3 cellular contexts compared by ENCODE assay signal in the genomic region with DNA sequence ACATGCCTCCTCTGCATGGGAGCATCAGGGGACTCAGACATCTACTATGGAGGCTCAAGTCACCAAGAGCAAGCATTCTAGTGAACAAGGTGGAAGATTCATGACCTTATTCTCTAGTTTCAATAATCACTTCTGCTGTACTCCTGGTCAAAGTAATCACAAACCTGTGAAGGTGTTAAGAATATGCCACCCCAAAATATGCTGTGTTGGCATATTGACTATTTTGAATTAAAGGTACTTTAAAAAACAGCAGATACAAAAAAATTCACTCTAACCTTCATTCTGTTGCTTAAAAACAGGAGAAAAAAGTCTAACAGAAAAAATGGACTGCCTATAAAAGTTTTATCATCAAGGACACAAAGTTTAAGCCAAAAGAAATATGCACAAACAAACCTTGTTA.
TF ChIP-seq lines count a peak whose summit lies in the region.

No MANE protein-coding gene starts in this region.

TF ChIP-seq in HepG2, 621 proteins besides CTCF, POLR2A, EP300 and RAD21:
- no peak for TF ChIP-seq ZNF749 (CRISPR knock-in tag; IDR thresholded peaks at IDR 0.05; ENCODE audit: borderline replicate concordance)
- TF ChIP-seq MAFF (IDR thresholded peaks at IDR 0.05; ENCODE audit: low read depth, low read length), result peak; percentile 79
- peak; percentile 58 to 87 for TF ChIP-seq MAFK (conservative IDR thresholded peaks at IDR 0.05 in 1 of 2, IDR thresholded peaks at IDR 0.05 in 1 of 2; ENCODE audit: low read length in 2 of 2)

TF ChIP-seq in IMR-90, 13 proteins besides CTCF, POLR2A, EP300 and RAD21:
- TF ChIP-seq NFE2L2 (IDR thresholded peaks at IDR 0.05; ENCODE audit: low read depth, low read length) (no peak), CEBPB (IDR thresholded peaks at IDR 0.05; ENCODE audit: low read depth, low read length) (no peak), RCOR1 (IDR thresholded peaks at IDR 0.05; ENCODE audit: insufficient replicate concordance, low read length) (no peak), BHLHE40 (IDR thresholded peaks at IDR 0.05; ENCODE audit: low read depth, low read length) (no peak), MAFK (IDR thresholded peaks at IDR 0.05; ENCODE audit: low read depth, low read length) (peak; percentile 84)
- TF ChIP-seq, protein P1, sequence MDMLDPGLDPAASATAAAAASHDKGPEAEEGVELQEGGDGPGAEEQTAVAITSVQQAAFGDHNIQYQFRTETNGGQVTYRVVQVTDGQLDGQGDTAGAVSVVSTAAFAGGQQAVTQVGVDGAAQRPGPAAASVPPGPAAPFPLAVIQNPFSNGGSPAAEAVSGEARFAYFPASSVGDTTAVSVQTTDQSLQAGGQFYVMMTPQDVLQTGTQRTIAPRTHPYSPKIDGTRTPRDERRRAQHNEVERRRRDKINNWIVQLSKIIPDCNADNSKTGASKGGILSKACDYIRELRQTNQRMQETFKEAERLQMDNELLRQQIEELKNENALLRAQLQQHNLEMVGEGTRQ (IDR thresholded peaks at IDR 0.05; ENCODE audit: low read depth, low read length), result no peak

TF ChIP-seq in H1, 55 proteins besides CTCF, POLR2A, EP300 and RAD21:
- TF ChIP-seq MAFK (IDR thresholded peaks at IDR 0.05; ENCODE audit: low read depth, low read length), result peak; percentile 50; the same call in 1 of the 2 replicates
- no peak for TF ChIP-seq CBX8 (IDR thresholded peaks at IDR 0.05; ENCODE audit: borderline replicate concordance, low read depth, low read length)
- no peak for TF ChIP-seq NANOG (IDR thresholded peaks at IDR 0.05; ENCODE audit: insufficient read depth, low read depth, low read length, poor library complexity, severe bottlenecking)
